1 cellular context compared by ENCODE assay signal in the genomic region with DNA sequence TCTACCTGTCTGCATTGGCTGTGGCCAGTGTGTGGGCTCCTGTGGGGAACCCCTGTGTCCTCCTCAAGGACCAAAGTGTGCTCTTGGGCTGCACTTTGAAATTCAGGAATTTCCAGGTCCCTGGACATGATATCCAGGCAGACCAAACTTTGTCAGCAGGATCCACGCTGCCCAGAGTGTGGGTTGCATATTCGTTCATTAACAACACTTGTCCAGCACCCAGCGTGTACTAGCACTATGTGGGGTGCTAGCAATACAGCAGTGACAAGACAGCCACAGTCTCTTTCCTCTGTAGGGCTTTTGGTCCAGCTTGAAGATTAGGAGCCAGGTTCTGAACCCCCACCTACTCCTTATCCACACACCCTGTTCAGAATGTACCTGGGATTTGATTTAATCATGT.
TF ChIP-seq lines count a peak whose summit lies in the region.

No MANE protein-coding gene starts in this region.

TF ChIP-seq in GM23338, 12 proteins besides CTCF, POLR2A, EP300 and RAD21:
- TF ChIP-seq, protein P1, sequence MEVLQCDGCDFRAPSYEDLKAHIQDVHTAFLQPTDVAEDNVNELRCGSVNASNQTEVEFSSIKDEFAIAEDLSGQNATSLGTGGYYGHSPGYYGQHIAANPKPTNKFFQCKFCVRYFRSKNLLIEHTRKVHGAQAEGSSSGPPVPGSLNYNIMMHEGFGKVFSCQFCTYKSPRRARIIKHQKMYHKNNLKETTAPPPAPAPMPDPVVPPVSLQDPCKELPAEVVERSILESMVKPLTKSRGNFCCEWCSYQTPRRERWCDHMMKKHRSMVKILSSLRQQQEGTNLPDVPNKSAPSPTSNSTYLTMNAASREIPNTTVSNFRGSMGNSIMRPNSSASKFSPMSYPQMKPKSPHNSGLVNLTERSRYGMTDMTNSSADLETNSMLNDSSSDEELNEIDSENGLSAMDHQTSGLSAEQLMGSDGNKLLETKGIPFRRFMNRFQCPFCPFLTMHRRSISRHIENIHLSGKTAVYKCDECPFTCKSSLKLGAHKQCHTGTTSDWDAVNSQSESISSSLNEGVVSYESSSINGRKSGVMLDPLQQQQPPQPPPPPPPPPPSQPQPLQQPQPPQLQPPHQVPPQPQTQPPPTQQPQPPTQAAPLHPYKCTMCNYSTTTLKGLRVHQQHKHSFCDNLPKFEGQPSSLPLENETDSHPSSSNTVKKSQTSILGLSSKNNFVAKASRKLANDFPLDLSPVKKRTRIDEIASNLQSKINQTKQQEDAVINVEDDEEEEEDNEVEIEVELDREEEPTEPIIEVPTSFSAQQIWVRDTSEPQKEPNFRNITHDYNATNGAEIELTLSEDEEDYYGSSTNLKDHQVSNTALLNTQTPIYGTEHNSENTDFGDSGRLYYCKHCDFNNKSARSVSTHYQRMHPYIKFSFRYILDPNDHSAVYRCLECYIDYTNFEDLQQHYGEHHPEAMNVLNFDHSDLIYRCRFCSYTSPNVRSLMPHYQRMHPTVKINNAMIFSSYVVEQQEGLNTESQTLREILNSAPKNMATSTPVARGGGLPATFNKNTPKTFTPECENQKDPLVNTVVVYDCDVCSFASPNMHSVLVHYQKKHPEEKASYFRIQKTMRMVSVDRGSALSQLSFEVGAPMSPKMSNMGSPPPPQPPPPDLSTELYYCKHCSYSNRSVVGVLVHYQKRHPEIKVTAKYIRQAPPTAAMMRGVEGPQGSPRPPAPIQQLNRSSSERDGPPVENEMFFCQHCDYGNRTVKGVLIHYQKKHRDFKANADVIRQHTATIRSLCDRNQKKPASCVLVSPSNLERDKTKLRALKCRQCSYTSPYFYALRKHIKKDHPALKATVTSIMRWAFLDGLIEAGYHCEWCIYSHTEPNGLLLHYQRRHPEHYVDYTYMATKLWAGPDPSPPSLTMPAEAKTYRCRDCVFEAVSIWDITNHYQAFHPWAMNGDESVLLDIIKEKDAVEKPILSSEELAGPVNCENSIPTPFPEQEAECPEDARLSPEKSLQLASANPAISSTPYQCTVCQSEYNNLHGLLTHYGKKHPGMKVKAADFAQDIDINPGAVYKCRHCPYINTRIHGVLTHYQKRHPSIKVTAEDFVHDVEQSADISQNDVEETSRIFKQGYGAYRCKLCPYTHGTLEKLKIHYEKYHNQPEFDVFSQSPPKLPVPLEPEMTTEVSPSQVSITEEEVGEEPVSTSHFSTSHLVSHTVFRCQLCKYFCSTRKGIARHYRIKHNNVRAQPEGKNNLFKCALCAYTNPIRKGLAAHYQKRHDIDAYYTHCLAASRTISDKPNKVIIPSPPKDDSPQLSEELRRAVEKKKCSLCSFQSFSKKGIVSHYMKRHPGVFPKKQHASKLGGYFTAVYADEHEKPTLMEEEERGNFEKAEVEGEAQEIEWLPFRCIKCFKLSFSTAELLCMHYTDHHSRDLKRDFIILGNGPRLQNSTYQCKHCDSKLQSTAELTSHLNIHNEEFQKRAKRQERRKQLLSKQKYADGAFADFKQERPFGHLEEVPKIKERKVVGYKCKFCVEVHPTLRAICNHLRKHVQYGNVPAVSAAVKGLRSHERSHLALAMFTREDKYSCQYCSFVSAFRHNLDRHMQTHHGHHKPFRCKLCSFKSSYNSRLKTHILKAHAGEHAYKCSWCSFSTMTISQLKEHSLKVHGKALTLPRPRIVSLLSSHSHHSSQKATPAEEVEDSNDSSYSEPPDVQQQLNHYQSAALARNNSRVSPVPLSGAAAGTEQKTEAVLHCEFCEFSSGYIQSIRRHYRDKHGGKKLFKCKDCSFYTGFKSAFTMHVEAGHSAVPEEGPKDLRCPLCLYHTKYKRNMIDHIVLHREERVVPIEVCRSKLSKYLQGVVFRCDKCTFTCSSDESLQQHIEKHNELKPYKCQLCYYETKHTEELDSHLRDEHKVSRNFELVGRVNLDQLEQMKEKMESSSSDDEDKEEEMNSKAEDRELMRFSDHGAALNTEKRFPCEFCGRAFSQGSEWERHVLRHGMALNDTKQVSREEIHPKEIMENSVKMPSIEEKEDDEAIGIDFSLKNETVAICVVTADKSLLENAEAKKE (CRISPR knock-in tag; IDR thresholded peaks at IDR 0.05) = no peak
- TF ChIP-seq ZNF114 (CRISPR knock-in tag; IDR thresholded peaks at IDR 0.05) = no peak
- TF ChIP-seq JUNB (IDR thresholded peaks at IDR 0.05; ENCODE audit: unreplicated experiment) = no peak
- TF ChIP-seq ZNF331 (CRISPR knock-in tag; IDR thresholded peaks at IDR 0.05; ENCODE audit: low read depth) = no peak
- TF ChIP-seq STAT1 (IDR thresholded peaks at IDR 0.05; ENCODE audit: unreplicated experiment) = no peak
- TF ChIP-seq, protein P2, sequence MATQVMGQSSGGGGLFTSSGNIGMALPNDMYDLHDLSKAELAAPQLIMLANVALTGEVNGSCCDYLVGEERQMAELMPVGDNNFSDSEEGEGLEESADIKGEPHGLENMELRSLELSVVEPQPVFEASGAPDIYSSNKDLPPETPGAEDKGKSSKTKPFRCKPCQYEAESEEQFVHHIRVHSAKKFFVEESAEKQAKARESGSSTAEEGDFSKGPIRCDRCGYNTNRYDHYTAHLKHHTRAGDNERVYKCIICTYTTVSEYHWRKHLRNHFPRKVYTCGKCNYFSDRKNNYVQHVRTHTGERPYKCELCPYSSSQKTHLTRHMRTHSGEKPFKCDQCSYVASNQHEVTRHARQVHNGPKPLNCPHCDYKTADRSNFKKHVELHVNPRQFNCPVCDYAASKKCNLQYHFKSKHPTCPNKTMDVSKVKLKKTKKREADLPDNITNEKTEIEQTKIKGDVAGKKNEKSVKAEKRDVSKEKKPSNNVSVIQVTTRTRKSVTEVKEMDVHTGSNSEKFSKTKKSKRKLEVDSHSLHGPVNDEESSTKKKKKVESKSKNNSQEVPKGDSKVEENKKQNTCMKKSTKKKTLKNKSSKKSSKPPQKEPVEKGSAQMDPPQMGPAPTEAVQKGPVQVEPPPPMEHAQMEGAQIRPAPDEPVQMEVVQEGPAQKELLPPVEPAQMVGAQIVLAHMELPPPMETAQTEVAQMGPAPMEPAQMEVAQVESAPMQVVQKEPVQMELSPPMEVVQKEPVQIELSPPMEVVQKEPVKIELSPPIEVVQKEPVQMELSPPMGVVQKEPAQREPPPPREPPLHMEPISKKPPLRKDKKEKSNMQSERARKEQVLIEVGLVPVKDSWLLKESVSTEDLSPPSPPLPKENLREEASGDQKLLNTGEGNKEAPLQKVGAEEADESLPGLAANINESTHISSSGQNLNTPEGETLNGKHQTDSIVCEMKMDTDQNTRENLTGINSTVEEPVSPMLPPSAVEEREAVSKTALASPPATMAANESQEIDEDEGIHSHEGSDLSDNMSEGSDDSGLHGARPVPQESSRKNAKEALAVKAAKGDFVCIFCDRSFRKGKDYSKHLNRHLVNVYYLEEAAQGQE (IDR thresholded peaks at IDR 0.05; ENCODE audit: unreplicated experiment) = no peak
- no peak for TF ChIP-seq CREB1 (CRISPR knock-in tag; IDR thresholded peaks at IDR 0.05; ENCODE audit: low read depth)
- TF ChIP-seq, protein P3, sequence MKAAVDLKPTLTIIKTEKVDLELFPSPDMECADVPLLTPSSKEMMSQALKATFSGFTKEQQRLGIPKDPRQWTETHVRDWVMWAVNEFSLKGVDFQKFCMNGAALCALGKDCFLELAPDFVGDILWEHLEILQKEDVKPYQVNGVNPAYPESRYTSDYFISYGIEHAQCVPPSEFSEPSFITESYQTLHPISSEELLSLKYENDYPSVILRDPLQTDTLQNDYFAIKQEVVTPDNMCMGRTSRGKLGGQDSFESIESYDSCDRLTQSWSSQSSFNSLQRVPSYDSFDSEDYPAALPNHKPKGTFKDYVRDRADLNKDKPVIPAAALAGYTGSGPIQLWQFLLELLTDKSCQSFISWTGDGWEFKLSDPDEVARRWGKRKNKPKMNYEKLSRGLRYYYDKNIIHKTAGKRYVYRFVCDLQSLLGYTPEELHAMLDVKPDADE (IDR thresholded peaks at IDR 0.05) = no peak
- no peak for TF ChIP-seq POLR2AphosphoS5 (IDR thresholded peaks at IDR 0.05; ENCODE audit: low read depth)
- TF ChIP-seq NANOG (IDR thresholded peaks at IDR 0.05; ENCODE audit: borderline replicate concordance) = no peak
- TF ChIP-seq EZH2 (IDR thresholded peaks at IDR 0.05; ENCODE audit: low read depth, unreplicated experiment) = no peak
- TF ChIP-seq EZH2phosphoT487 (IDR thresholded peaks at IDR 0.05; ENCODE audit: unreplicated experiment) = no peak
TF ChIP-seq in GM23338: peak in this region for 0.
